In genomic region chr4:3527914-3528876, GRCh38 we compare ENCODE assay signal across 1 cellular context.
TF ChIP-seq lines count a peak whose summit lies in the region.

No MANE protein-coding gene starts in this region.

TF ChIP-seq in GM12878, 131 proteins besides CTCF, POLR2A, EP300 and RAD21:
- TF ChIP-seq ZBTB11 (CRISPR knock-in tag; IDR thresholded peaks at IDR 0.05), result no peak
- TF ChIP-seq CHD1 (IDR thresholded peaks at IDR 0.05; ENCODE audit: low read depth, low read length), result no peak
- TF ChIP-seq ATF3 (IDR thresholded peaks at IDR 0.05; ENCODE audit: borderline replicate concordance, extremely low read depth, low read depth, low read length), result no peak
- no peak for TF ChIP-seq E2F4 (IDR thresholded peaks at IDR 0.05; ENCODE audit: low read depth, low read length)
- TF ChIP-seq ZSCAN29 (IDR thresholded peaks at IDR 0.05), result no peak
- no peak for TF ChIP-seq ZNF622 (IDR thresholded peaks at IDR 0.05)
- no peak for TF ChIP-seq TCF12 (IDR thresholded peaks at IDR 0.05; ENCODE audit: low read depth, low read length)
- TF ChIP-seq FOXK2 (IDR thresholded peaks at IDR 0.05), result no peak
- TF ChIP-seq SMAD1 (IDR thresholded peaks at IDR 0.05; ENCODE audit: low read depth, partially characterized antibody), result no peak
- no peak for TF ChIP-seq CBX3 (IDR thresholded peaks at IDR 0.05; ENCODE audit: borderline replicate concordance, low read depth)
- TF ChIP-seq MYB (IDR thresholded peaks at IDR 0.05; ENCODE audit: borderline replicate concordance, low read depth, low read length), result no peak
- no peak for TF ChIP-seq MAX (IDR thresholded peaks at IDR 0.05; ENCODE audit: low read depth, low read length)
- no peak for TF ChIP-seq NFIC (IDR thresholded peaks at IDR 0.05; ENCODE audit: low read depth, low read length)
- no peak for TF ChIP-seq USF1 (IDR thresholded peaks at IDR 0.05; ENCODE audit: borderline replicate concordance, extremely low read length, insufficient read depth, low read depth, low read length)
TF ChIP-seq in GM12878: peak in this region for 0.
